Comparison of ENCODE assay signal across 1 cellular context in the genomic region with DNA sequence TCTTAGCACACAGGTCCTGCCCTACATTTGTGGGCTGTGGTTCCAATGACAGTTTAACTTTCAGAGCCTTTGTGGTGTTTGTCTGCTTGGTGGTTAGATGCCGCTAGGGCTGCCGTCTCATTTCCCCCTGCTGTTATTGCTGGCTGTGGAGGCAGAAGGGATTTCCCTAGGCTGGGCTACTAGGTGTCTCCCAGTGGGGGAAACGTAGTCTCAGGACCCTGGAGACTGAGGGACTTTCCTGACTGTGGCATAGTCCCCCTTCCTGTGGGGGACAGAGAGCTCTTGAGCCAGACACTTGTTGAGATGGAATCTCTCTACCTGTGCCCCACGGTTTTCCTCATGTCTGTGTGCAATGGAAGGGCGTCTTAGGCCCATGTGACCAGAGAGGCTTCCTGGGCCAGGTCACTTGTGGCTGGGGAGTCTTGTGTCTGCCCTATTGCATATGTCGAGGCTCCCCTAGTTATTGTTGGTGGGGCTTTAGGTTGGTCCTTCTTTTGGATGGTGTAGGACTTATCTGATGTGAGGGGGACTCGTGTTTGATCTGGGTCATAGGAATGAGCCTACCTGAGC.
TF ChIP-seq lines count a peak whose summit lies in the region.

No MANE protein-coding gene starts in this region.

TF ChIP-seq in GM12878, 131 proteins besides CTCF, POLR2A, EP300 and RAD21 (continued from another document and continues in another):
- TF ChIP-seq, protein P1, sequence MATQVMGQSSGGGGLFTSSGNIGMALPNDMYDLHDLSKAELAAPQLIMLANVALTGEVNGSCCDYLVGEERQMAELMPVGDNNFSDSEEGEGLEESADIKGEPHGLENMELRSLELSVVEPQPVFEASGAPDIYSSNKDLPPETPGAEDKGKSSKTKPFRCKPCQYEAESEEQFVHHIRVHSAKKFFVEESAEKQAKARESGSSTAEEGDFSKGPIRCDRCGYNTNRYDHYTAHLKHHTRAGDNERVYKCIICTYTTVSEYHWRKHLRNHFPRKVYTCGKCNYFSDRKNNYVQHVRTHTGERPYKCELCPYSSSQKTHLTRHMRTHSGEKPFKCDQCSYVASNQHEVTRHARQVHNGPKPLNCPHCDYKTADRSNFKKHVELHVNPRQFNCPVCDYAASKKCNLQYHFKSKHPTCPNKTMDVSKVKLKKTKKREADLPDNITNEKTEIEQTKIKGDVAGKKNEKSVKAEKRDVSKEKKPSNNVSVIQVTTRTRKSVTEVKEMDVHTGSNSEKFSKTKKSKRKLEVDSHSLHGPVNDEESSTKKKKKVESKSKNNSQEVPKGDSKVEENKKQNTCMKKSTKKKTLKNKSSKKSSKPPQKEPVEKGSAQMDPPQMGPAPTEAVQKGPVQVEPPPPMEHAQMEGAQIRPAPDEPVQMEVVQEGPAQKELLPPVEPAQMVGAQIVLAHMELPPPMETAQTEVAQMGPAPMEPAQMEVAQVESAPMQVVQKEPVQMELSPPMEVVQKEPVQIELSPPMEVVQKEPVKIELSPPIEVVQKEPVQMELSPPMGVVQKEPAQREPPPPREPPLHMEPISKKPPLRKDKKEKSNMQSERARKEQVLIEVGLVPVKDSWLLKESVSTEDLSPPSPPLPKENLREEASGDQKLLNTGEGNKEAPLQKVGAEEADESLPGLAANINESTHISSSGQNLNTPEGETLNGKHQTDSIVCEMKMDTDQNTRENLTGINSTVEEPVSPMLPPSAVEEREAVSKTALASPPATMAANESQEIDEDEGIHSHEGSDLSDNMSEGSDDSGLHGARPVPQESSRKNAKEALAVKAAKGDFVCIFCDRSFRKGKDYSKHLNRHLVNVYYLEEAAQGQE (IDR thresholded peaks at IDR 0.05; ENCODE audit: low read depth, low read length), result no peak
- TF ChIP-seq, protein P2, sequence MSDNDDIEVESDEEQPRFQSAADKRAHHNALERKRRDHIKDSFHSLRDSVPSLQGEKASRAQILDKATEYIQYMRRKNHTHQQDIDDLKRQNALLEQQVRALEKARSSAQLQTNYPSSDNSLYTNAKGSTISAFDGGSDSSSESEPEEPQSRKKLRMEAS (IDR thresholded peaks at IDR 0.05; ENCODE audit: low read depth, low read length), result no peak
- TF ChIP-seq TCF12 (IDR thresholded peaks at IDR 0.05; ENCODE audit: low read depth, low read length), result peak; percentile 79
- TF ChIP-seq TAF1 (IDR thresholded peaks at IDR 0.05; ENCODE audit: borderline replicate concordance, low read depth, low read length), result 0 out of 2 replicates have a peak, but pooled peaks have one; percentile 30
- no peak for TF ChIP-seq SMAD1 (IDR thresholded peaks at IDR 0.05; ENCODE audit: low read depth, partially characterized antibody)
- no peak for TF ChIP-seq NR2C2 (IDR thresholded peaks at IDR 0.05; ENCODE audit: borderline replicate concordance, control insufficient read depth, insufficient read length, low read depth)
- no peak for TF ChIP-seq RB1 (IDR thresholded peaks at IDR 0.05; ENCODE audit: borderline replicate concordance)
- no peak for TF ChIP-seq HDAC2 (IDR thresholded peaks at IDR 0.05)
- TF ChIP-seq WRNIP1 (IDR thresholded peaks at IDR 0.05; ENCODE audit: borderline replicate concordance, low read depth, low read length), result 0 out of 2 replicates have a peak, but pooled peaks have one; percentile 90
- TF ChIP-seq POLR2AphosphoS5 (IDR thresholded peaks at IDR 0.05; ENCODE audit: low read length), result peak; percentile 59
- TF ChIP-seq SIX5 (IDR thresholded peaks at IDR 0.05; ENCODE audit: low read depth, low read length, severe bottlenecking), result no peak
- TF ChIP-seq EED (IDR thresholded peaks at IDR 0.05; ENCODE audit: low read depth), result peak; percentile 98
- TF ChIP-seq CBFB (IDR thresholded peaks at IDR 0.05; ENCODE audit: low read depth), result peak; percentile 96
- TF ChIP-seq ZNF622 (IDR thresholded peaks at IDR 0.05), result no peak
- TF ChIP-seq NFXL1 (IDR thresholded peaks at IDR 0.05; ENCODE audit: borderline replicate concordance), result no peak
- peak; percentile 90; the same call in 1 of the 2 replicates for TF ChIP-seq ZBED1 (IDR thresholded peaks at IDR 0.05; ENCODE audit: borderline replicate concordance)
- TF ChIP-seq MTA2 (IDR thresholded peaks at IDR 0.05; ENCODE audit: low read depth), result peak; percentile 92
- peak; percentile 76; the same call in 1 of the 2 replicates for TF ChIP-seq BACH1 (IDR thresholded peaks at IDR 0.05; ENCODE audit: borderline replicate concordance)
- TF ChIP-seq NRF1 (conservative IDR thresholded peaks at IDR 0.05; ENCODE audit: low read depth, low read length), result no peak
- TF ChIP-seq RAD51 (IDR thresholded peaks at IDR 0.05), result peak; percentile 73
- TF ChIP-seq ZBTB11 (CRISPR knock-in tag; IDR thresholded peaks at IDR 0.05), result no peak
- TF ChIP-seq PML (IDR thresholded peaks at IDR 0.05; ENCODE audit: low read length), result peak; percentile 44; the same call in 1 of the 2 replicates
- peak; percentile 9; the same call in 1 of the 2 replicates for TF ChIP-seq ZNF217 (IDR thresholded peaks at IDR 0.05)
- TF ChIP-seq FOS (IDR thresholded peaks at IDR 0.05; ENCODE audit: borderline replicate concordance, extremely low read depth, insufficient read length), result no peak
- TF ChIP-seq RFX5 (IDR thresholded peaks at IDR 0.05; ENCODE audit: low read depth, low read length), result no peak
- TF ChIP-seq CHD2 (IDR thresholded peaks at IDR 0.05; ENCODE audit: borderline replicate concordance, low read depth, low read length), result peak; percentile 71; the same call in 1 of the 2 replicates
- TF ChIP-seq ATF7 (IDR thresholded peaks at IDR 0.05; ENCODE audit: low read depth), result peak; percentile 88
- no peak for TF ChIP-seq YBX1 (IDR thresholded peaks at IDR 0.05)
- peak; percentile 95 for TF ChIP-seq NFIC (IDR thresholded peaks at IDR 0.05; ENCODE audit: low read depth, low read length)
- peak; percentile 94 for TF ChIP-seq POU2F2 (IDR thresholded peaks at IDR 0.05; ENCODE audit: borderline replicate concordance, low read depth, low read length)
- TF ChIP-seq ASH2L (IDR thresholded peaks at IDR 0.05; ENCODE audit: borderline replicate concordance, low read depth), result no peak
- 0 out of 4 replicates have a peak, but pooled peaks of 1 of the 2 experiments have one; percentile 71 for TF ChIP-seq CEBPB (IDR thresholded peaks at IDR 0.05; ENCODE audit: borderline replicate concordance in 1 of 2, low read depth in 2 of 2, low read length in 2 of 2)
- no peak for TF ChIP-seq CHD1 (IDR thresholded peaks at IDR 0.05; ENCODE audit: low read depth, low read length)
- TF ChIP-seq RBBP5 (conservative IDR thresholded peaks at IDR 0.05), result no peak
- TF ChIP-seq CREM (IDR thresholded peaks at IDR 0.05; ENCODE audit: low read depth), result peak; percentile 89
- peak; percentile 92 for TF ChIP-seq NBN (IDR thresholded peaks at IDR 0.05)
- peak; percentile 55 for TF ChIP-seq SP1 (IDR thresholded peaks at IDR 0.05; ENCODE audit: low read depth, low read length)
- TF ChIP-seq MEF2B (IDR thresholded peaks at IDR 0.05; ENCODE audit: partially characterized antibody, poor library complexity, severe bottlenecking), result peak; percentile 93
- TF ChIP-seq ZZZ3 (IDR thresholded peaks at IDR 0.05; ENCODE audit: control insufficient read depth, insufficient read length, low read depth), result no peak
- TF ChIP-seq POLR2AphosphoS2 (IDR thresholded peaks at IDR 0.05; ENCODE audit: low read depth, low read length), result no peak
- no peak for TF ChIP-seq IRF3 (IDR thresholded peaks at IDR 0.05)
- TF ChIP-seq MYC (IDR thresholded peaks at IDR 0.05; ENCODE audit: insufficient read depth, insufficient read length, insufficient replicate concordance, low read length, severe bottlenecking), result no peak
- TF ChIP-seq, protein P3, sequence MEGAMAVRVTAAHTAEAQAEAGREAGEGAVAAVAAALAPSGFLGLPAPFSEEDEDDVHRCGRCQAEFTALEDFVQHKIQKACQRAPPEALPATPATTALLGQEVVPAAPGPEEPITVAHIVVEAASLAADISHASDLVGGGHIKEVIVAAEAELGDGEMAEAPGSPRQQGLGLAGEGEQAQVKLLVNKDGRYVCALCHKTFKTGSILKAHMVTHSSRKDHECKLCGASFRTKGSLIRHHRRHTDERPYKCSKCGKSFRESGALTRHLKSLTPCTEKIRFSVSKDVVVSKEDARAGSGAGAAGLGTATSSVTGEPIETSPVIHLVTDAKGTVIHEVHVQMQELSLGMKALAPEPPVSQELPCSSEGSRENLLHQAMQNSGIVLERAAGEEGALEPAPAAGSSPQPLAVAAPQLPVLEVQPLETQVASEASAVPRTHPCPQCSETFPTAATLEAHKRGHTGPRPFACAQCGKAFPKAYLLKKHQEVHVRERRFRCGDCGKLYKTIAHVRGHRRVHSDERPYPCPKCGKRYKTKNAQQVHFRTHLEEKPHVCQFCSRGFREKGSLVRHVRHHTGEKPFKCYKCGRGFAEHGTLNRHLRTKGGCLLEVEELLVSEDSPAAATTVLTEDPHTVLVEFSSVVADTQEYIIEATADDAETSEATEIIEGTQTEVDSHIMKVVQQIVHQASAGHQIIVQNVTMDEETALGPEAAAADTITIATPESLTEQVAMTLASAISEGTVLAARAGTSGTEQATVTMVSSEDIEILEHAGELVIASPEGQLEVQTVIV (IDR thresholded peaks at IDR 0.05; ENCODE audit: borderline replicate concordance, partially characterized antibody), result no peak
- no peak for TF ChIP-seq SREBF2 (IDR thresholded peaks at IDR 0.05; ENCODE audit: low read length)
- TF ChIP-seq, protein P4, sequence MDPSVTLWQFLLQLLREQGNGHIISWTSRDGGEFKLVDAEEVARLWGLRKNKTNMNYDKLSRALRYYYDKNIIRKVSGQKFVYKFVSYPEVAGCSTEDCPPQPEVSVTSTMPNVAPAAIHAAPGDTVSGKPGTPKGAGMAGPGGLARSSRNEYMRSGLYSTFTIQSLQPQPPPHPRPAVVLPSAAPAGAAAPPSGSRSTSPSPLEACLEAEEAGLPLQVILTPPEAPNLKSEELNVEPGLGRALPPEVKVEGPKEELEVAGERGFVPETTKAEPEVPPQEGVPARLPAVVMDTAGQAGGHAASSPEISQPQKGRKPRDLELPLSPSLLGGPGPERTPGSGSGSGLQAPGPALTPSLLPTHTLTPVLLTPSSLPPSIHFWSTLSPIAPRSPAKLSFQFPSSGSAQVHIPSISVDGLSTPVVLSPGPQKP (IDR thresholded peaks at IDR 0.05; ENCODE audit: low read depth, low read length), result no peak
- 0 out of 2 replicates have a peak, but pooled peaks have one; percentile 16 for TF ChIP-seq GABPA (IDR thresholded peaks at IDR 0.05; ENCODE audit: low read depth)
- TF ChIP-seq NR2C1 (IDR thresholded peaks at IDR 0.05), result no peak
- no peak for TF ChIP-seq STAT3 (IDR thresholded peaks at IDR 0.05; ENCODE audit: low read depth, low read length)
- TF ChIP-seq, protein P5, sequence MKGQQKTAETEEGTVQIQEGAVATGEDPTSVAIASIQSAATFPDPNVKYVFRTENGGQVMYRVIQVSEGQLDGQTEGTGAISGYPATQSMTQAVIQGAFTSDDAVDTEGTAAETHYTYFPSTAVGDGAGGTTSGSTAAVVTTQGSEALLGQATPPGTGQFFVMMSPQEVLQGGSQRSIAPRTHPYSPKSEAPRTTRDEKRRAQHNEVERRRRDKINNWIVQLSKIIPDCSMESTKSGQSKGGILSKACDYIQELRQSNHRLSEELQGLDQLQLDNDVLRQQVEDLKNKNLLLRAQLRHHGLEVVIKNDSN (IDR thresholded peaks at IDR 0.05; ENCODE audit: borderline replicate concordance, extremely low read length, insufficient read depth, low read depth, low read length), result peak; percentile 67
- peak; percentile 25; the same call in 1 of the 2 replicates for TF ChIP-seq SMC3 (IDR thresholded peaks at IDR 0.05; ENCODE audit: borderline replicate concordance, low read length)
- no peak for TF ChIP-seq E2F4 (IDR thresholded peaks at IDR 0.05; ENCODE audit: low read depth, low read length)
- TF ChIP-seq PAX8 (IDR thresholded peaks at IDR 0.05), result no peak
- TF ChIP-seq CHD4 (IDR thresholded peaks at IDR 0.05), result no peak
- TF ChIP-seq ESRRA (IDR thresholded peaks at IDR 0.05; ENCODE audit: low read length), result no peak
